In the genomic region with DNA sequence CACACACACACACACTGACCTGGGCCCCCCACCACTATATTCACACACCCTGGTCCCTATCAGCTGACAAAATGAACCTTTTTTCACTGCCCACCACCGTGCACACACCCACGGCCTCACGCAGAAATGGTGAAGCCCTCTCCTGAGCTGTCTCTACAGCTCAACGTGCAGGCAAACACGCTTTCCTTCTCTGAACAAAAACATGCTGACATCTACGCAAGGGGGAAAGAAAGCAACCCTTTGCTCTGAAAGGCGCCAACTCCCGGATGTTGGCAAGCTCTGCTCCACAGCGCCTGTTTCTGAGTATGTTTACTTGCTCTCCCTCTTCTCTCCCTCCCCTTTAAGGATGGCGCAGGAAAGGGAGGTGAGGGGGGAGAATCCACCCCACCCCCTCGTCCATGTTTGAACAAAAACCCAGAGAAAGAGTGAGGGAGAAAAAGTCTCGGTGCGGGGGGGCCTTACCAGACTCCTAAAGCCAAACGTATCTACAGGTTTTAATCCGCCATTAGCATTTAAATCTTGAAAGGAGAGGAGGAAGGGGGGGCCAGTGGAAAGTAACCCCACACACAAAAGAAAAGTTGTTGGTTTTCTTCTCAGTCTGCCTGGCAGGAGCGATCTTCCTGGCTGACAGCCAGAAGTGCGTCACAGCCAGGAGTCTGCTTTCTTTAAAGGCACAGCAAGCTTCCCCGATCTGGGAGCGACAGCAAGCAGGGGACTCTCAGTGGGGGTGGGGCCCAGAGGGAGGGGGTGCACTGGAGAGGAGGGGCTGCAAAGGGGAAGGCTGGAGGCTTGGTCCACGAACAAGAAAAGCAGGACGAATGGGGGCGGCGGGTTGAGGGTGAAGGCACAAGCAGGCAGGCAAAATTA, we compare ENCODE assay signal across 1 cellular context.
A peak's percentile ranks its signal among the peaks of the same experiment; 100 is the strongest.
TF ChIP-seq lines count a peak whose summit lies in the region.

No MANE protein-coding gene starts in this region.

TF ChIP-seq in K562, 482 proteins besides CTCF, POLR2A, EP300 and RAD21 (continued from another document and continues in another):
- TF ChIP-seq KDM4B (IDR thresholded peaks at IDR 0.05; ENCODE audit: borderline replicate concordance in 2 of 2, low read depth in 1 of 2), result 0 out of 4 replicates have a peak, but pooled peaks of 1 of the 2 experiments have one; percentile 52
- TF ChIP-seq, protein P1, sequence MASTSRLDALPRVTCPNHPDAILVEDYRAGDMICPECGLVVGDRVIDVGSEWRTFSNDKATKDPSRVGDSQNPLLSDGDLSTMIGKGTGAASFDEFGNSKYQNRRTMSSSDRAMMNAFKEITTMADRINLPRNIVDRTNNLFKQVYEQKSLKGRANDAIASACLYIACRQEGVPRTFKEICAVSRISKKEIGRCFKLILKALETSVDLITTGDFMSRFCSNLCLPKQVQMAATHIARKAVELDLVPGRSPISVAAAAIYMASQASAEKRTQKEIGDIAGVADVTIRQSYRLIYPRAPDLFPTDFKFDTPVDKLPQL (IDR thresholded peaks at IDR 0.05; ENCODE audit: extremely low read depth, insufficient read length), result no peak
- peak in 1 of 3 experiments; percentile 60 for TF ChIP-seq YY1 (IDR thresholded peaks at IDR 0.05; ENCODE audit: borderline replicate concordance in 1 of 3, control insufficient read depth in 1 of 3, extremely low read depth in 1 of 3, insufficient read depth in 3 of 3, insufficient read length in 1 of 3, insufficient replicate concordance in 2 of 3, low read depth in 1 of 3, low read length in 2 of 3)
- TF ChIP-seq ZKSCAN1 (IDR thresholded peaks at IDR 0.05; ENCODE audit: low read depth, low read length), result 0 out of 2 replicates have a peak, but pooled peaks have one; percentile 30
- TF ChIP-seq DPF2 (IDR thresholded peaks at IDR 0.05), result peak; percentile 50; the same call in 1 of the 2 replicates
- TF ChIP-seq CREB1 (IDR thresholded peaks at IDR 0.05), result peak; percentile 53; the same call in 1 of the 2 replicates
- peak; percentile 32; the same call in 1 of the 2 replicates for TF ChIP-seq CREB1 (CRISPR knock-in tag; IDR thresholded peaks at IDR 0.05)
- TF ChIP-seq RBM17 (IDR thresholded peaks at IDR 0.05; ENCODE audit: borderline replicate concordance, low read depth, low read length), result no peak
- 0 out of 2 replicates have a peak, but pooled peaks have one; percentile 24 for TF ChIP-seq GABPA (tag; conservative IDR thresholded peaks at IDR 0.05; ENCODE audit: low read depth)
- TF ChIP-seq ZNF384 (IDR thresholded peaks at IDR 0.05; ENCODE audit: low read depth, low read length), result no peak
- TF ChIP-seq STAG1 (CRISPR knock-in tag; IDR thresholded peaks at IDR 0.05; ENCODE audit: borderline replicate concordance), result no peak
- 0 out of 4 replicates have a peak, but pooled peaks of 1 of the 2 experiments have one; percentile 19 for TF ChIP-seq NRF1 (conservative IDR thresholded peaks at IDR 0.05 in 1 of 2, IDR thresholded peaks at IDR 0.05 in 1 of 2)
- TF ChIP-seq NEUROD1 (IDR thresholded peaks at IDR 0.05; ENCODE audit: borderline replicate concordance, low read depth, low read length, partially characterized antibody), result peak; percentile 13
- TF ChIP-seq CREM (IDR thresholded peaks at IDR 0.05; ENCODE audit: low read depth), result peak; percentile 83
- no peak; the same call in 1 of the 2 replicates for TF ChIP-seq ZNF12 (CRISPR knock-in tag; IDR thresholded peaks at IDR 0.05)
- no peak for TF ChIP-seq ZNF121 (CRISPR knock-in tag; conservative IDR thresholded peaks at IDR 0.05)
- TF ChIP-seq BCL6 (CRISPR knock-in tag; IDR thresholded peaks at IDR 0.05), result no peak
- TF ChIP-seq NONO (IDR thresholded peaks at IDR 0.05; ENCODE audit: low read depth in 2 of 2, low read length in 1 of 2), result no peak
- 0 out of 2 replicates have a peak, but pooled peaks have one; percentile 6 for TF ChIP-seq PHF21A (IDR thresholded peaks at IDR 0.05; ENCODE audit: borderline replicate concordance, low read depth)
- no peak for TF ChIP-seq GATAD2A (IDR thresholded peaks at IDR 0.05)
- no peak; the same call in 1 of the 2 replicates for TF ChIP-seq ZFX (CRISPR knock-in tag; IDR thresholded peaks at IDR 0.05)
- TF ChIP-seq NFIX (CRISPR knock-in tag; IDR thresholded peaks at IDR 0.05; ENCODE audit: low read depth), result 0 out of 2 replicates have a peak, but pooled peaks have one; percentile 9
- TF ChIP-seq NR2C2 (CRISPR knock-in tag; IDR thresholded peaks at IDR 0.05), result no peak
- no peak for TF ChIP-seq NR2C2 (tag; IDR thresholded peaks at IDR 0.05)
- TF ChIP-seq FOXA3 (CRISPR knock-in tag; conservative IDR thresholded peaks at IDR 0.05 in 1 of 2, IDR thresholded peaks at IDR 0.05 in 1 of 2), result peak; percentile 25 to 34; a peak in 2 of 4 replicates
- TF ChIP-seq, protein P2, sequence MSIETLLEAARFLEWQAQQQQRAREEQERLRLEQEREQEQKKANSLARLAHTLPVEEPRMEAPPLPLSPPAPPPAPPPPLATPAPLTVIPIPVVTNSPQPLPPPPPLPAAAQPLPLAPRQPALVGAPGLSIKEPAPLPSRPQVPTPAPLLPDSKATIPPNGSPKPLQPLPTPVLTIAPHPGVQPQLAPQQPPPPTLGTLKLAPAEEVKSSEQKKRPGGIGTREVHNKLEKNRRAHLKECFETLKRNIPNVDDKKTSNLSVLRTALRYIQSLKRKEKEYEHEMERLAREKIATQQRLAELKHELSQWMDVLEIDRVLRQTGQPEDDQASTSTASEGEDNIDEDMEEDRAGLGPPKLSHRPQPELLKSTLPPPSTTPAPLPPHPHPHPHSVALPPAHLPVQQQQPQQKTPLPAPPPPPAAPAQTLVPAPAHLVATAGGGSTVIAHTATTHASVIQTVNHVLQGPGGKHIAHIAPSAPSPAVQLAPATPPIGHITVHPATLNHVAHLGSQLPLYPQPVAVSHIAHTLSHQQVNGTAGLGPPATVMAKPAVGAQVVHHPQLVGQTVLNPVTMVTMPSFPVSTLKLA (conservative IDR thresholded peaks at IDR 0.05), result peak in 1 of 2 experiments; percentile 70; a peak in 3 of 4 replicates
- no peak for TF ChIP-seq RBM15 (IDR thresholded peaks at IDR 0.05; ENCODE audit: insufficient read depth, low read length)
- TF ChIP-seq HDAC1 (IDR thresholded peaks at IDR 0.05), result peak in 1 of 2 experiments; percentile 41; a peak in 1 of 4 replicates
- no peak for TF ChIP-seq RBM39 (optimal IDR thresholded peaks at IDR 0.05; ENCODE audit: low read depth, low read length)
- 0 out of 2 replicates have a peak, but pooled peaks have one; percentile 26 for TF ChIP-seq SMAD4 (CRISPR knock-in tag; conservative IDR thresholded peaks at IDR 0.05)
- TF ChIP-seq TBP (optimal IDR thresholded peaks at IDR 0.05; ENCODE audit: low read depth, low read length), result peak; percentile 13
- TF ChIP-seq, protein P3, sequence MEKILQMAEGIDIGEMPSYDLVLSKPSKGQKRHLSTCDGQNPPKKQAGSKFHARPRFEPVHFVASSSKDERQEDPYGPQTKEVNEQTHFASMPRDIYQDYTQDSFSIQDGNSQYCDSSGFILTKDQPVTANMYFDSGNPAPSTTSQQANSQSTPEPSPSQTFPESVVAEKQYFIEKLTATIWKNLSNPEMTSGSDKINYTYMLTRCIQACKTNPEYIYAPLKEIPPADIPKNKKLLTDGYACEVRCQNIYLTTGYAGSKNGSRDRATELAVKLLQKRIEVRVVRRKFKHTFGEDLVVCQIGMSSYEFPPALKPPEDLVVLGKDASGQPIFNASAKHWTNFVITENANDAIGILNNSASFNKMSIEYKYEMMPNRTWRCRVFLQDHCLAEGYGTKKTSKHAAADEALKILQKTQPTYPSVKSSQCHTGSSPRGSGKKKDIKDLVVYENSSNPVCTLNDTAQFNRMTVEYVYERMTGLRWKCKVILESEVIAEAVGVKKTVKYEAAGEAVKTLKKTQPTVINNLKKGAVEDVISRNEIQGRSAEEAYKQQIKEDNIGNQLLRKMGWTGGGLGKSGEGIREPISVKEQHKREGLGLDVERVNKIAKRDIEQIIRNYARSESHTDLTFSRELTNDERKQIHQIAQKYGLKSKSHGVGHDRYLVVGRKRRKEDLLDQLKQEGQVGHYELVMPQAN (IDR thresholded peaks at IDR 0.05; ENCODE audit: borderline replicate concordance), result no peak
- TF ChIP-seq, protein P4, sequence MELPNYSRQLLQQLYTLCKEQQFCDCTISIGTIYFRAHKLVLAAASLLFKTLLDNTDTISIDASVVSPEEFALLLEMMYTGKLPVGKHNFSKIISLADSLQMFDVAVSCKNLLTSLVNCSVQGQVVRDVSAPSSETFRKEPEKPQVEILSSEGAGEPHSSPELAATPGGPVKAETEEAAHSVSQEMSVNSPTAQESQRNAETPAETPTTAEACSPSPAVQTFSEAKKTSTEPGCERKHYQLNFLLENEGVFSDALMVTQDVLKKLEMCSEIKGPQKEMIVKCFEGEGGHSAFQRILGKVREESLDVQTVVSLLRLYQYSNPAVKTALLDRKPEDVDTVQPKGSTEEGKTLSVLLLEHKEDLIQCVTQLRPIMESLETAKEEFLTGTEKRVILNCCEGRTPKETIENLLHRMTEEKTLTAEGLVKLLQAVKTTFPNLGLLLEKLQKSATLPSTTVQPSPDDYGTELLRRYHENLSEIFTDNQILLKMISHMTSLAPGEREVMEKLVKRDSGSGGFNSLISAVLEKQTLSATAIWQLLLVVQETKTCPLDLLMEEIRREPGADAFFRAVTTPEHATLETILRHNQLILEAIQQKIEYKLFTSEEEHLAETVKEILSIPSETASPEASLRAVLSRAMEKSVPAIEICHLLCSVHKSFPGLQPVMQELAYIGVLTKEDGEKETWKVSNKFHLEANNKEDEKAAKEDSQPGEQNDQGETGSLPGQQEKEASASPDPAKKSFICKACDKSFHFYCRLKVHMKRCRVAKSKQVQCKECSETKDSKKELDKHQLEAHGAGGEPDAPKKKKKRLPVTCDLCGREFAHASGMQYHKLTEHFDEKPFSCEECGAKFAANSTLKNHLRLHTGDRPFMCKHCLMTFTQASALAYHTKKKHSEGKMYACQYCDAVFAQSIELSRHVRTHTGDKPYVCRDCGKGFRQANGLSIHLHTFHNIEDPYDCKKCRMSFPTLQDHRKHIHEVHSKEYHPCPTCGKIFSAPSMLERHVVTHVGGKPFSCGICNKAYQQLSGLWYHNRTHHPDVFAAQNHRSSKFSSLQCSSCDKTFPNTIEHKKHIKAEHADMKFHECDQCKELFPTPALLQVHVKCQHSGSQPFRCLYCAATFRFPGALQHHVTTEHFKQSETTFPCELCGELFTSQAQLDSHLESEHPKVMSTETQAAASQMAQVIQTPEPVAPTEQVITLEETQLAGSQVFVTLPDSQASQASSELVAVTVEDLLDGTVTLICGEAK (IDR thresholded peaks at IDR 0.05), result 0 out of 2 replicates have a peak, but pooled peaks have one; percentile 23
- TF ChIP-seq, protein P4 (CRISPR knock-in tag; IDR thresholded peaks at IDR 0.05), result no peak
- peak; percentile 85 for TF ChIP-seq FOXJ2 (tag; IDR thresholded peaks at IDR 0.05)
- peak; percentile 50; the same call in 1 of the 2 replicates for TF ChIP-seq NBN (IDR thresholded peaks at IDR 0.05; ENCODE audit: low read depth)
- TF ChIP-seq NFIC (IDR thresholded peaks at IDR 0.05), result peak; percentile 98
- no peak for TF ChIP-seq ELF2 (CRISPR knock-in tag; IDR thresholded peaks at IDR 0.05)
- TF ChIP-seq ELF1 (tag; IDR thresholded peaks at IDR 0.05), result no peak
- TF ChIP-seq, protein P5, sequence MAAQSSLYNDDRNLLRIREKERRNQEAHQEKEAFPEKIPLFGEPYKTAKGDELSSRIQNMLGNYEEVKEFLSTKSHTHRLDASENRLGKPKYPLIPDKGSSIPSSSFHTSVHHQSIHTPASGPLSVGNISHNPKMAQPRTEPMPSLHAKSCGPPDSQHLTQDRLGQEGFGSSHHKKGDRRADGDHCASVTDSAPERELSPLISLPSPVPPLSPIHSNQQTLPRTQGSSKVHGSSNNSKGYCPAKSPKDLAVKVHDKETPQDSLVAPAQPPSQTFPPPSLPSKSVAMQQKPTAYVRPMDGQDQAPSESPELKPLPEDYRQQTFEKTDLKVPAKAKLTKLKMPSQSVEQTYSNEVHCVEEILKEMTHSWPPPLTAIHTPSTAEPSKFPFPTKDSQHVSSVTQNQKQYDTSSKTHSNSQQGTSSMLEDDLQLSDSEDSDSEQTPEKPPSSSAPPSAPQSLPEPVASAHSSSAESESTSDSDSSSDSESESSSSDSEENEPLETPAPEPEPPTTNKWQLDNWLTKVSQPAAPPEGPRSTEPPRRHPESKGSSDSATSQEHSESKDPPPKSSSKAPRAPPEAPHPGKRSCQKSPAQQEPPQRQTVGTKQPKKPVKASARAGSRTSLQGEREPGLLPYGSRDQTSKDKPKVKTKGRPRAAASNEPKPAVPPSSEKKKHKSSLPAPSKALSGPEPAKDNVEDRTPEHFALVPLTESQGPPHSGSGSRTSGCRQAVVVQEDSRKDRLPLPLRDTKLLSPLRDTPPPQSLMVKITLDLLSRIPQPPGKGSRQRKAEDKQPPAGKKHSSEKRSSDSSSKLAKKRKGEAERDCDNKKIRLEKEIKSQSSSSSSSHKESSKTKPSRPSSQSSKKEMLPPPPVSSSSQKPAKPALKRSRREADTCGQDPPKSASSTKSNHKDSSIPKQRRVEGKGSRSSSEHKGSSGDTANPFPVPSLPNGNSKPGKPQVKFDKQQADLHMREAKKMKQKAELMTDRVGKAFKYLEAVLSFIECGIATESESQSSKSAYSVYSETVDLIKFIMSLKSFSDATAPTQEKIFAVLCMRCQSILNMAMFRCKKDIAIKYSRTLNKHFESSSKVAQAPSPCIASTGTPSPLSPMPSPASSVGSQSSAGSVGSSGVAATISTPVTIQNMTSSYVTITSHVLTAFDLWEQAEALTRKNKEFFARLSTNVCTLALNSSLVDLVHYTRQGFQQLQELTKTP (IDR thresholded peaks at IDR 0.05; ENCODE audit: low read depth in 1 of 2, partially characterized antibody in 2 of 2), result peak in 1 of 2 experiments; percentile 46
- peak; percentile 67; the same call in 1 of the 2 replicates for TF ChIP-seq TOE1 (IDR thresholded peaks at IDR 0.05; ENCODE audit: borderline replicate concordance)
- no peak for TF ChIP-seq TOE1 (CRISPR knock-in tag; IDR thresholded peaks at IDR 0.05; ENCODE audit: borderline replicate concordance, low read depth)
- 0 out of 2 replicates have a peak, but pooled peaks have one; percentile 12 for TF ChIP-seq MYNN (IDR thresholded peaks at IDR 0.05)
- TF ChIP-seq MYNN (CRISPR knock-in tag; IDR thresholded peaks at IDR 0.05), result no peak
